Comparison of ENCODE assay signal across 3 cellular contexts in genomic region chr15:76973362-76973743, GRCh38.
TF ChIP-seq lines count a peak whose summit lies in the region.

No MANE protein-coding gene starts in this region.

TF ChIP-seq in A549, 52 proteins besides CTCF, POLR2A, EP300 and RAD21:
- TF ChIP-seq ELK1 (IDR thresholded peaks at IDR 0.05; ENCODE audit: low read depth, low read length): no peak
- TF ChIP-seq NPAS2 (CRISPR knock-in tag; IDR thresholded peaks at IDR 0.05; ENCODE audit: borderline replicate concordance): no peak
- TF ChIP-seq, protein P1, sequence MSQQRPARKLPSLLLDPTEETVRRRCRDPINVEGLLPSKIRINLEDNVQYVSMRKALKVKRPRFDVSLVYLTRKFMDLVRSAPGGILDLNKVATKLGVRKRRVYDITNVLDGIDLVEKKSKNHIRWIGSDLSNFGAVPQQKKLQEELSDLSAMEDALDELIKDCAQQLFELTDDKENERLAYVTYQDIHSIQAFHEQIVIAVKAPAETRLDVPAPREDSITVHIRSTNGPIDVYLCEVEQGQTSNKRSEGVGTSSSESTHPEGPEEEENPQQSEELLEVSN (IDR thresholded peaks at IDR 0.05; ENCODE audit: borderline replicate concordance, low read depth): no peak
- TF ChIP-seq, protein P2, sequence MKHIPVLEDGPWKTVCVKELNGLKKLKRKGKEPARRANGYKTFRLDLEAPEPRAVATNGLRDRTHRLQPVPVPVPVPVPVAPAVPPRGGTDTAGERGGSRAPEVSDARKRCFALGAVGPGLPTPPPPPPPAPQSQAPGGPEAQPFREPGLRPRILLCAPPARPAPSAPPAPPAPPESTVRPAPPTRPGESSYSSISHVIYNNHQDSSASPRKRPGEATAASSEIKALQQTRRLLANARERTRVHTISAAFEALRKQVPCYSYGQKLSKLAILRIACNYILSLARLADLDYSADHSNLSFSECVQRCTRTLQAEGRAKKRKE (CRISPR knock-in tag; IDR thresholded peaks at IDR 0.05; ENCODE audit: low read depth): no peak
- no peak for TF ChIP-seq SMC3 (IDR thresholded peaks at IDR 0.05)
- TF ChIP-seq, protein P3, sequence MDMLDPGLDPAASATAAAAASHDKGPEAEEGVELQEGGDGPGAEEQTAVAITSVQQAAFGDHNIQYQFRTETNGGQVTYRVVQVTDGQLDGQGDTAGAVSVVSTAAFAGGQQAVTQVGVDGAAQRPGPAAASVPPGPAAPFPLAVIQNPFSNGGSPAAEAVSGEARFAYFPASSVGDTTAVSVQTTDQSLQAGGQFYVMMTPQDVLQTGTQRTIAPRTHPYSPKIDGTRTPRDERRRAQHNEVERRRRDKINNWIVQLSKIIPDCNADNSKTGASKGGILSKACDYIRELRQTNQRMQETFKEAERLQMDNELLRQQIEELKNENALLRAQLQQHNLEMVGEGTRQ (IDR thresholded peaks at IDR 0.05): no peak
- no peak for TF ChIP-seq BHLHE40 (IDR thresholded peaks at IDR 0.05; ENCODE audit: low read depth, low read length)
- TF ChIP-seq, protein P4, sequence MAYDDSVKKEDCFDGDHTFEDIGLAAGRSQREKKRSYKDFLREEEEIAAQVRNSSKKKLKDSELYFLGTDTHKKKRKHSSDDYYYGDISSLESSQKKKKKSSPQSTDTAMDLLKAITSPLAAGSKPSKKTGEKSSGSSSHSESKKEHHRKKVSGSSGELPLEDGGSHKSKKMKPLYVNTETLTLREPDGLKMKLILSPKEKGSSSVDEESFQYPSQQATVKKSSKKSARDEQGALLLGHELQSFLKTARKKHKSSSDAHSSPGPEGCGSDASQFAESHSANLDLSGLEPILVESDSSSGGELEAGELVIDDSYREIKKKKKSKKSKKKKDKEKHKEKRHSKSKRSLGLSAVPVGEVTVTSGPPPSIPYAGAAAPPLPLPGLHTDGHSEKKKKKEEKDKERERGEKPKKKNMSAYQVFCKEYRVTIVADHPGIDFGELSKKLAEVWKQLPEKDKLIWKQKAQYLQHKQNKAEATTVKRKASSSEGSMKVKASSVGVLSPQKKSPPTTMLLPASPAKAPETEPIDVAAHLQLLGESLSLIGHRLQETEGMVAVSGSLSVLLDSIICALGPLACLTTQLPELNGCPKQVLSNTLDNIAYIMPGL (CRISPR knock-in tag; IDR thresholded peaks at IDR 0.05; ENCODE audit: borderline replicate concordance): no peak
- no peak for TF ChIP-seq KDM1A (IDR thresholded peaks at IDR 0.05; ENCODE audit: low read depth)

TF ChIP-seq in K562, 482 proteins besides CTCF, POLR2A, EP300 and RAD21:
- TF ChIP-seq, protein P5, sequence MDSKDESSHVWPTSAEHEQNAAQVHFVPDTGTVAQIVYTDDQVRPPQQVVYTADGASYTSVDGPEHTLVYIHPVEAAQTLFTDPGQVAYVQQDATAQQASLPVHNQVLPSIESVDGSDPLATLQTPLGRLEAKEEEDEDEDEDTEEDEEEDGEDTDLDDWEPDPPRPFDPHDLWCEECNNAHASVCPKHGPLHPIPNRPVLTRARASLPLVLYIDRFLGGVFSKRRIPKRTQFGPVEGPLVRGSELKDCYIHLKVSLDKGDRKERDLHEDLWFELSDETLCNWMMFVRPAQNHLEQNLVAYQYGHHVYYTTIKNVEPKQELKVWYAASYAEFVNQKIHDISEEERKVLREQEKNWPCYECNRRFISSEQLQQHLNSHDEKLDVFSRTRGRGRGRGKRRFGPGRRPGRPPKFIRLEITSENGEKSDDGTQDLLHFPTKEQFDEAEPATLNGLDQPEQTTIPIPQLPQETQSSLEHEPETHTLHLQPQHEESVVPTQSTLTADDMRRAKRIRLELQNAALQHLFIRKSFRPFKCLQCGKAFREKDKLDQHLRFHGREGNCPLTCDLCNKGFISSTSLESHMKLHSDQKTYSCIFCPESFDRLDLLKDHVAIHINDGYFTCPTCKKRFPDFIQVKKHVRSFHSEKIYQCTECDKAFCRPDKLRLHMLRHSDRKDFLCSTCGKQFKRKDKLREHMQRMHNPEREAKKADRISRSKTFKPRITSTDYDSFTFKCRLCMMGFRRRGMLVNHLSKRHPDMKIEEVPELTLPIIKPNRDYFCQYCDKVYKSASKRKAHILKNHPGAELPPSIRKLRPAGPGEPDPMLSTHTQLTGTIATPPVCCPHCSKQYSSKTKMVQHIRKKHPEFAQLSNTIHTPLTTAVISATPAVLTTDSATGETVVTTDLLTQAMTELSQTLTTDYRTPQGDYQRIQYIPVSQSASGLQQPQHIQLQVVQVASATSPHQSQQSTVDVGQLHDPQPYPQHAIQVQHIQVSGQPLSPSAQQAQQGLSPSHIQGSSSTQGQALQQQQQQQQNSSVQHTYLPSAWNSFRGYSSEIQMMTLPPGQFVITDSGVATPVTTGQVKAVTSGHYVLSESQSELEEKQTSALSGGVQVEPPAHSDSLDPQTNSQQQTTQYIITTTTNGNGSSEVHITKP (IDR thresholded peaks at IDR 0.05; ENCODE audit: partially characterized antibody): peak; percentile 68
- TF ChIP-seq BCLAF1 (IDR thresholded peaks at IDR 0.05; ENCODE audit: borderline replicate concordance in 1 of 2, control insufficient read depth in 1 of 2, low read depth in 2 of 2, low read length in 1 of 2) (no peak), SMC3 (conservative IDR thresholded peaks at IDR 0.05; ENCODE audit: insufficient read depth, low read depth, low read length) (0 out of 2 replicates have a peak, but pooled peaks have one; percentile 27), ZBTB7A (IDR thresholded peaks at IDR 0.05; ENCODE audit: borderline replicate concordance, control insufficient read depth, low read depth, low read length) (peak; percentile 89)

TF ChIP-seq in HepG2, 621 proteins besides CTCF, POLR2A, EP300 and RAD21:
- no peak for TF ChIP-seq NKX3-1 (CRISPR knock-in tag; IDR thresholded peaks at IDR 0.05)
- no peak for TF ChIP-seq BATF2 (CRISPR knock-in tag; IDR thresholded peaks at IDR 0.05)
- TF ChIP-seq, protein P6, sequence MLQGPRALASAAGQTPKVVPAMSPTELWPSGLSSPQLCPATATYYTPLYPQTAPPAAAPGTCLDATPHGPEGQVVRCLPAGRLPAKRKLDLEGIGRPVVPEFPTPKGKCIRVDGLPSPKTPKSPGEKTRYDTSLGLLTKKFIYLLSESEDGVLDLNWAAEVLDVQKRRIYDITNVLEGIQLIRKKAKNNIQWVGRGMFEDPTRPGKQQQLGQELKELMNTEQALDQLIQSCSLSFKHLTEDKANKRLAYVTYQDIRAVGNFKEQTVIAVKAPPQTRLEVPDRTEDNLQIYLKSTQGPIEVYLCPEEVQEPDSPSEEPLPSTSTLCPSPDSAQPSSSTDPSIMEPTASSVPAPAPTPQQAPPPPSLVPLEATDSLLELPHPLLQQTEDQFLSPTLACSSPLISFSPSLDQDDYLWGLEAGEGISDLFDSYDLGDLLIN (CRISPR knock-in tag; IDR thresholded peaks at IDR 0.05; ENCODE audit: borderline replicate concordance): no peak
- TF ChIP-seq STAG1 (CRISPR knock-in tag; IDR thresholded peaks at IDR 0.05): peak; percentile 36
